In the genomic region with DNA sequence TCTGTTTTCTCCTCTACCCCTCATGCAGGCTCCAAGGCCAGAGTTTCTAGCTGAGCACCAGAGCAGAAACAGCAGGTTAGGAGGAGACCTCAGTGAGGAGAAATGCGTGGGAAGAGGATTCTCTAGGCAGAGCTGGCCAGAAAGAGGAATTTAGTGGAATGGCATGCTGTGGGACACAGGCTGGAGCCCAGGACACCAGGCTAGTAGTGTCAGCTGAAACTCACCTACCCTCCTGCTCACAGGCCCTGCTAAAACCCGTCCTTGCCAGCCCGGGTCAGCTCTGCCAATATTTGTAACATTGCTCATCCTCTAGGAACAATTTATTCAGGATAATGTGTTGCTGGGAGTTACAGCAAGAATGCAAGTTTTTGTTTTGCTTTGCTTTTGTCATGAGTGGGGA, we compare ENCODE assay signal across 24 cellular contexts. TPM values are rescaled to one million over a fixed set of nuclear protein-coding genes. Genes with fewer than 3 reads are reported as not detected.
DNase-seq lines count a peak whose midpoint lies in the region; ATAC-seq and TF ChIP-seq lines count a peak whose summit lies in the region.
"Had no signal": no experiment of that assay in that cellular context is flagged by ENCODE, and none has a peak within 500 bp of the region (broad histone marks: within the 10 kb centered on the region; RNA-seq: fewer than 3 reads in every experiment).

No MANE protein-coding gene starts in this region.

- H3K27me3 Mint-ChIP-seq in H9 (ENCODE audit: low read depth): peaks cover 5% of the 10 kb centered on the region

- H3K4me1 ChIP-seq in H9 (ENCODE audit: insufficient read depth, low read length): no peaks in the 10 kb centered on the region
- H3K4me1 ChIP-seq: heart left ventricle, tibial artery had no signal

- no peak overlapping the region for H3K14ac ChIP-seq in H9 (ENCODE audit: insufficient read depth, low read length)

- no peak overlapping the region for H3K27ac ChIP-seq in H9 (ENCODE audit: insufficient read length, low read depth, low read length)
- H3K27ac ChIP-seq: heart left ventricle, tibial artery had no signal

- ATAC-seq in HG02885 (IDR thresholded peaks at IDR 0.05; ENCODE audit: poor library complexity, unreplicated experiment): no peak
- no peak for ATAC-seq in GM21381 (IDR thresholded peaks at IDR 0.05; ENCODE audit: unreplicated experiment)
- ATAC-seq: heart left ventricle had no signal

- H2AFZ ChIP-seq in H9 (ENCODE audit: low read length): no peak overlapping the region

- no peak for TF ChIP-seq CTCF in H9 (conservative IDR thresholded peaks at IDR 0.05)

- DNase-seq in AG08395 (ENCODE audit: low spot score): peak; percentile 83
- peak; percentile 19 for DNase-seq in HS-27A (ENCODE audit: low read depth)
- peak; percentile 61 for DNase-seq in cerebellum (ENCODE audit: low spot score)
- peak; percentile 76 for DNase-seq in kidney tubule cell (ENCODE audit: low spot score)
- no peak for DNase-seq in NCI-H2196 (lab: John Stamatoyannopoulos, UW; ENCODE audit: unreplicated experiment)
- DNase-seq in H9: no peak
- DNase-seq: activated CD4-positive, alpha-beta T cell treated with anti-CD3 and anti-CD28 coated beads, Interleukin-2, amount 50 U/mL, for 1 hour; activated naive CD8-positive, alpha-beta T cell treated with anti-CD3 and anti-CD28 coated beads, Interleukin-2, amount 10 ng/mL, durations not matched to agents 7 days and 5 days; activated T-cell treated with anti-CD3 and anti-CD28 coated beads, Interleukin-2, amount 50 U/mL, for 1 hour; cerebellar nuclear complex; heart left ventricle; kidney; NCI-H1930; NCI-H524; small intestine; tibial artery had no signal

- no peak overlapping the region for H3K23ac ChIP-seq in H9 (ENCODE audit: insufficient read length, low read depth, low read length)

- no peak overlapping the region for H2BK12ac ChIP-seq in H9 (ENCODE audit: insufficient read length, low read depth, low read length)

- no peak overlapping the region for H2BK20ac ChIP-seq in H9 (ENCODE audit: low read depth, low read length, poor library complexity, severe bottlenecking)

- no peaks in the 10 kb centered on the region; the same call in 1 of the 2 replicates for H3K27me3 ChIP-seq in H9 (ENCODE audit: insufficient read depth, low read length)
- H3K27me3 ChIP-seq: heart left ventricle, tibial artery had no signal

- no peaks in the 10 kb centered on the region for H3K9me3 ChIP-seq in H9 (ENCODE audit: control insufficient read depth, low read depth, low read length)
- H3K9me3 ChIP-seq: heart left ventricle, tibial artery had no signal

- H2AK5ac ChIP-seq in H9 (ENCODE audit: insufficient read length, low read length): no peak overlapping the region

- H3T11ph ChIP-seq in H9 (ENCODE audit: low read length): no peak overlapping the region

- no peak overlapping the region for H3K9ac ChIP-seq in H9 (ENCODE audit: extremely low read depth, insufficient read length, low read length)

- no peaks in the 10 kb centered on the region for H3K79me1 ChIP-seq in H9 (ENCODE audit: insufficient read depth, low read depth, low read length, poor library complexity, severe bottlenecking)

- no peaks in the 10 kb centered on the region for H3K79me2 ChIP-seq in H9 (ENCODE audit: insufficient read depth, low read length)

- no CpG with 5 or more reads among the region's 3 CpGs for WGBS in H9 (ENCODE audit: extremely low coverage, insufficient read length, low lambda C conversion rate)

- no peak overlapping the region for H4K91ac ChIP-seq in H9 (ENCODE audit: insufficient read length, low read depth, low read length)

- no peak overlapping the region for H2BK15ac ChIP-seq in H9 (ENCODE audit: low read depth, low read length)

- no peak overlapping the region for H3K4me3 Mint-ChIP-seq in H9
- H3K4me3 Mint-ChIP-seq: activated naive CD8-positive, alpha-beta T cell treated with anti-CD3 and anti-CD28 coated beads, Interleukin-2, amount 10 ng/mL, durations not matched to agents 7 days and 5 days had no signal

- H3K9me3 Mint-ChIP-seq in H9: peaks cover 0 to 3% of the 10 kb centered on the region in 2 experiments; a peak in 2 of 5 replicates
- H3K9me3 Mint-ChIP-seq: activated naive CD8-positive, alpha-beta T cell treated with anti-CD3 and anti-CD28 coated beads, Interleukin-2, amount 10 ng/mL, durations not matched to agents 7 days and 5 days had no signal

- H3K23me2 ChIP-seq in H9 (ENCODE audit: insufficient read length, low read depth, low read length, poor library complexity, severe bottlenecking): no peaks in the 10 kb centered on the region

- H2BK120ac ChIP-seq in H9 (ENCODE audit: low read depth, low read length, poor library complexity, severe bottlenecking): no peak overlapping the region

- H4K20me1 ChIP-seq in H9 (ENCODE audit: control insufficient read depth, insufficient read depth, insufficient read length): no peaks in the 10 kb centered on the region

- no peak overlapping the region for H3K56ac ChIP-seq in H9 (ENCODE audit: insufficient read length, low read depth, low read length)

- no peak overlapping the region for H2BK5ac ChIP-seq in H9 (ENCODE audit: insufficient read length, low read length)

- H3K4me2 ChIP-seq in H9 (ENCODE audit: insufficient read depth, insufficient read length, low read length): no peak overlapping the region

- H4K5ac ChIP-seq in H9 (ENCODE audit: insufficient read length, low read depth, low read length): no peak overlapping the region

- no peak overlapping the region for H3K27ac Mint-ChIP-seq in H9
- H3K27ac Mint-ChIP-seq: activated naive CD8-positive, alpha-beta T cell treated with anti-CD3 and anti-CD28 coated beads, Interleukin-2, amount 10 ng/mL, durations not matched to agents 7 days and 5 days had no signal

- H3K4ac ChIP-seq in H9 (ENCODE audit: low read depth, low read length): no peak overlapping the region

- H3K4me1 Mint-ChIP-seq in H9: peaks cover 18 to 20% of the 10 kb centered on the region in 2 experiments

- no peak overlapping the region for H3K18ac ChIP-seq in H9 (ENCODE audit: insufficient read length, low read depth, low read length)

- no peak overlapping the region for H4K8ac ChIP-seq in H9 (replicated peaks; ENCODE audit: insufficient read length, low read depth, low read length)

- peaks cover 0 to 2% (median 0%) of the 10 kb centered on the region in 3 experiments; a peak in 1 of 7 replicates for H3K36me3 Mint-ChIP-seq in H9 (ENCODE audit: insufficient read depth in 1 of 3, low read depth in 3 of 3)
- H3K36me3 Mint-ChIP-seq: activated naive CD8-positive, alpha-beta T cell treated with anti-CD3 and anti-CD28 coated beads, Interleukin-2, amount 10 ng/mL, durations not matched to agents 7 days and 5 days had no signal

RNA-seq across cellular contexts. Expression of gene AGXT2, which starts 40.2 kb away (rescaled TPM):
- total RNA-seq in cerebellum (not detected), H9 (2021) (not detected in 2 replicates)
- total RNA-seq: activated naive CD8-positive, alpha-beta T cell treated with anti-CD3 and anti-CD28 coated beads, Interleukin-2, amount 10 ng/mL, durations not matched to agents 7 days and 5 days; heart left ventricle; HT-29; MCF 10A; mononuclear cell; OCI-LY7; osteocyte; SK-MEL-5 had no signal

Comparison
In these comparisons a context has a peak if more than half of its experiments do, and no peak if none do; other contexts are left out.
1. DNase-seq: peak in AG08395 (single experiment), HS-27A (single experiment), cerebellum (single experiment) and kidney tubule cell (single experiment); none in NCI-H2196 (single experiment) and H9 (single experiment).